31 cellular contexts compared by ENCODE assay signal in the genomic region with DNA sequence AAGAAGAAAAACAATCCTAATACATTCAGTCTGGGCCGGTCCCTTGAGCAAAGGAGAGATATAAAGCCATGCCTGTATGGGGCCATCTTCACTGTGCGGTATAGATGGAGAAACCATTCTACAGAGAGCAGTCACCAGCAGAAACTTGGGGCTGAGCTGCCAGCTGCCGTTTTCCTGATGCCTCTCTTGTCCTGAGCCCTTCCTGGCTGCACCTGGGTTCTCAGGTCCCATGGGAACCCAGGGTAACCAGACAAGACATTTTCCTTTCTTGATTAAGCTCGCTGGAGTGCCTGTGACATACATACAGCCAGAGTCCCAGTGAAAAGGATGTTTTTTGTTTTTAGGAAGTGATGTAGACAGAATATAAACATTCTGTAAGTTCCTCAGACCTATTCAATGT. TPM values are rescaled to one million over a fixed set of nuclear protein-coding genes. Genes with fewer than 3 reads are reported as not detected.
DNase-seq lines count a peak whose midpoint lies in the region; ATAC-seq and TF ChIP-seq lines count a peak whose summit lies in the region.
"Had no signal": no experiment of that assay in that cellular context is flagged by ENCODE, and none has a peak within 500 bp of the region (broad histone marks: within the 10 kb centered on the region; RNA-seq: fewer than 3 reads in every experiment).

No MANE protein-coding gene starts in this region.

- peak; percentile 10 for DNase-seq in NCI-H345 (lab: John Stamatoyannopoulos, UW)
- DNase-seq in NCI-H345 treated with DMSO at 0.1 percent for 48 hours (lab: John Stamatoyannopoulos, UW; ENCODE audit: unreplicated experiment) = no peak
- DNase-seq in NAMALWA (ENCODE audit: low spot score) = peak; percentile 21
- peak; percentile 88 for DNase-seq in NCI-H524 treated with DMSO at 0.1 percent for 48 hours (lab: John Stamatoyannopoulos, UW)
- no peak for DNase-seq in naive B cell
- no peak for DNase-seq in osteocyte (ENCODE audit: extremely low spot score, unreplicated experiment)
- DNase-seq: activated CD4-positive, alpha-beta T cell treated with anti-CD3 and anti-CD28 coated beads for 4 hours; activated CD8-positive, alpha-beta T cell treated with anti-CD3 and anti-CD28 coated beads, Interleukin-2, amount 10 ng/mL, durations not matched to agents 7 days and 5 days; activated naive CD4-positive, alpha-beta T cell treated with anti-CD3 and anti-CD28 coated beads, Interleukin-2, amount 10 ng/mL, durations not matched to agents 7 days and 5 days; adrenal gland; central memory CD4-positive, alpha-beta T cell; DMS79 treated with DMSO at 0.1 percent for 48 hours; erythroblast; GDM1; left ventricle myocardium inferior; NCI-H1092 treated with DMSO at 0.1 percent for 48 hours; NCI-H2029; right lobe of liver; SIG-M5; stimulated activated CD8-positive, alpha-beta memory T cell treated with anti-CD3 and anti-CD28 coated beads, Interleukin-4, amount 100 ng/mL, for 48 hours; stimulated activated naive CD8-positive, alpha-beta T cell treated with anti-CD3 and anti-CD28 coated beads, Interleukin-15, amount 100 ng/mL, for 72 hours; T1000; uterus; WERI-Rb-1 had no signal

- no peak for TF ChIP-seq CTCF in osteocyte (IDR thresholded peaks at IDR 0.05)

- H3K9me3 Mint-ChIP-seq in naive B cell = no peaks in the 10 kb centered on the region
- H3K9me3 Mint-ChIP-seq in osteocyte (ENCODE audit: unreplicated experiment) = no peaks in the 10 kb centered on the region
- H3K9me3 Mint-ChIP-seq: activated naive CD4-positive, alpha-beta T cell treated with anti-CD3 and anti-CD28 coated beads, Interleukin-2, amount 10 ng/mL, durations not matched to agents 7 days and 5 days; activated T-helper 17 cell treated with anti-CD3 and anti-CD28 coated beads, Interleukin-2, amount 50 U/mL, for 72 hours; dendritic cell treated with granulocyte-macrophage colony-stimulating factor and Interleukin-4, amounts not matched to agents 40 ng/mL and 50 ng/mL, for 4 days; neural progenitor cell; stimulated activated naive CD8-positive, alpha-beta T cell treated with anti-CD3 and anti-CD28 coated beads, Interleukin-15, amount 100 ng/mL, for 72 hours had no signal

- H3K27me3 Mint-ChIP-seq in naive B cell = no peaks in the 10 kb centered on the region
- no peaks in the 10 kb centered on the region for H3K27me3 Mint-ChIP-seq in osteocyte (ENCODE audit: unreplicated experiment)
- H3K27me3 Mint-ChIP-seq: activated T-helper 17 cell treated with anti-CD3 and anti-CD28 coated beads, Interleukin-2, amount 50 U/mL, for 72 hours; dendritic cell treated with granulocyte-macrophage colony-stimulating factor and Interleukin-4, amounts not matched to agents 40 ng/mL and 50 ng/mL, for 4 days; stimulated activated naive CD8-positive, alpha-beta T cell treated with anti-CD3 and anti-CD28 coated beads, Interleukin-15, amount 100 ng/mL, for 72 hours had no signal

- H3K36me3 Mint-ChIP-seq in naive B cell (no peaks in the 10 kb centered on the region), osteocyte (ENCODE audit: unreplicated experiment) (no peaks in the 10 kb centered on the region)
- H3K36me3 Mint-ChIP-seq: activated naive CD4-positive, alpha-beta T cell treated with anti-CD3 and anti-CD28 coated beads, Interleukin-2, amount 10 ng/mL, durations not matched to agents 7 days and 5 days; neural progenitor cell had no signal

- peak overlapping the region; percentile 38 to 80 (median 64) for H3K27ac Mint-ChIP-seq in naive B cell
- no peak overlapping the region for H3K27ac Mint-ChIP-seq in osteocyte (ENCODE audit: unreplicated experiment)
- H3K27ac Mint-ChIP-seq: activated CD8-positive, alpha-beta T cell treated with anti-CD3 and anti-CD28 coated beads, Interleukin-2, amount 10 ng/mL, durations not matched to agents 7 days and 5 days; activated naive CD4-positive, alpha-beta T cell treated with anti-CD3 and anti-CD28 coated beads, Interleukin-2, amount 10 ng/mL, durations not matched to agents 7 days and 5 days; activated T-helper 17 cell treated with anti-CD3 and anti-CD28 coated beads, Interleukin-2, amount 50 U/mL, for 72 hours; dendritic cell treated with granulocyte-macrophage colony-stimulating factor and Interleukin-4, amounts not matched to agents 40 ng/mL and 50 ng/mL, for 4 days; neural progenitor cell; stimulated activated naive CD8-positive, alpha-beta T cell treated with anti-CD3 and anti-CD28 coated beads, Interleukin-15, amount 100 ng/mL, for 72 hours had no signal

- no peak overlapping the region for H3K4me3 Mint-ChIP-seq in naive B cell
- no peak overlapping the region for H3K4me3 Mint-ChIP-seq in osteocyte (ENCODE audit: unreplicated experiment)
- H3K4me3 Mint-ChIP-seq: activated CD8-positive, alpha-beta T cell treated with anti-CD3 and anti-CD28 coated beads, Interleukin-2, amount 10 ng/mL, durations not matched to agents 7 days and 5 days; activated naive CD4-positive, alpha-beta T cell treated with anti-CD3 and anti-CD28 coated beads, Interleukin-2, amount 10 ng/mL, durations not matched to agents 7 days and 5 days; activated T-helper 17 cell treated with anti-CD3 and anti-CD28 coated beads, Interleukin-2, amount 50 U/mL, for 72 hours; dendritic cell treated with granulocyte-macrophage colony-stimulating factor and Interleukin-4, amounts not matched to agents 40 ng/mL and 50 ng/mL, for 4 days; neural progenitor cell; stimulated activated naive CD8-positive, alpha-beta T cell treated with anti-CD3 and anti-CD28 coated beads, Interleukin-15, amount 100 ng/mL, for 72 hours had no signal

- ATAC-seq in naive B cell (ENCODE audit: low read depth in 2 of 2) (no peak), HG03135 (IDR thresholded peaks at IDR 0.05; ENCODE audit: unreplicated experiment) (no peak), HG03139 (IDR thresholded peaks at IDR 0.05; ENCODE audit: unreplicated experiment) (no peak)
- ATAC-seq: activated CD8-positive, alpha-beta T cell treated with anti-CD3 and anti-CD28 coated beads, Interleukin-2, amount 10 ng/mL, durations not matched to agents 7 days and 5 days; activated T-helper 17 cell treated with anti-CD3 and anti-CD28 coated beads, Interleukin-2, amount 50 U/mL, for 72 hours; HCT116; K562; right lobe of liver; stimulated activated naive CD8-positive, alpha-beta T cell treated with anti-CD3 and anti-CD28 coated beads, Interleukin-15, amount 100 ng/mL, for 72 hours had no signal

- H3K4me1 Mint-ChIP-seq in naive B cell (peaks cover 12 to 25% (median 25%) of the 10 kb centered on the region in 3 donors), osteocyte (ENCODE audit: unreplicated experiment) (peaks cover 12% of the 10 kb centered on the region)

RNA-seq across cellular contexts. Expression of gene METTL21A, which starts 5.3 kb away (rescaled TPM):
- polyA plus RNA-seq in naive B cell (ENCODE audit: low read depth in 6 of 6) = 10 to 100 TPM; 61.5 to 97.9 (median 85.7) TPM
- total RNA-seq in osteocyte = 17.5 and 18.7 TPM in 2 replicates

Comparison
In these comparisons a context has a peak if more than half of its experiments do, and no peak if none do; other contexts are left out.
1. DNase-seq: peak in NCI-H345 (single experiment), NAMALWA (single experiment) and NCI-H524 treated with DMSO at 0.1 percent for 48 hours (single experiment); none in NCI-H345 treated with DMSO at 0.1 percent for 48 hours (single experiment), naive B cell (single experiment) and osteocyte (single experiment).